ENCODE assay signal across 8 cellular contexts in the genomic region with DNA sequence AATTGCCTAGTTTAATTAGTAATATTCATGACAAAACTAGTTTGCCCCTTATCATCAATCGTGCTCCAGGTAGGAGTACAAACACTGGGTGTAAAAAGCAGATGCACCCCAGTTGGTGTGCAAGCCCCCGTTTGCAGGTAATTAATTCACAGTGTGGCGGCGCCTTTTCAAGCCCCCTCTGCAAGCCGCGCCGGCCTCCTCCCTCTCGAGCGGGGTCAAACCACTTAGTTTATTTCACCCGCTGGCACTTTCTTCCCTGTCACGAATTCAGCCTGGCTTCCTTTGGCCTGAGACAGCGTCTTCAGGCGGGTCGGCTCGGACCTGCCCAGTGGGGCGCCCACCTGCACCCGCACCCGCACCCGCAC.
A peak's percentile ranks its signal among the peaks of the same experiment; 100 is the strongest.
DNase-seq lines count a peak whose midpoint lies in the region; ATAC-seq and TF ChIP-seq lines count a peak whose summit lies in the region.

No MANE protein-coding gene starts in this region.

- H3K4me3 ChIP-seq in RWPE2 (ENCODE audit: severe bottlenecking), result peak overlapping the region; percentile 13
- H3K4me3 ChIP-seq in right cardiac atrium (ENCODE audit: low read length), result peak overlapping the region; percentile 79
- peak overlapping the region; percentile 75 for H3K4me3 ChIP-seq in smooth muscle cell

- H3K4me2 ChIP-seq in smooth muscle cell, result peak overlapping the region; percentile 91

- H3F3A ChIP-seq in smooth muscle cell (ENCODE audit: low read depth), result peaks cover 4% of the 10 kb centered on the region

- DNase-seq in GM20000 (ENCODE audit: low spot score), result peak; percentile 10
- DNase-seq in RWPE2 (ENCODE audit: low spot score), result no peak
- no peak for DNase-seq in right cardiac atrium
- DNase-seq in smooth muscle cell (lab: John Stamatoyannopoulos, UW; ENCODE audit: unreplicated experiment), result no peak
- no peak for DNase-seq in CD1c-positive myeloid dendritic cell (ENCODE audit: extremely low spot score)
- no peak for DNase-seq in HEK293T (ENCODE audit: extremely low spot score)
- no peak for DNase-seq in hippocampal formation (lab: John Stamatoyannopoulos, UW)
- no peak for DNase-seq in hypothalamus (lab: John Stamatoyannopoulos, UW)

- H4K20me1 ChIP-seq in smooth muscle cell (ENCODE audit: low read depth), result no peaks in the 10 kb centered on the region

- CTCF ChIA-PET in HEK293T (lab: Yijun Ruan, JAX), result interaction anchor here (0.8 kb wide), 1 partner anchor 109 kb away, joined by 3 read pairs; no protein-coding TSS in a partner anchor

- 2% methylated on average over 19 of the region's 19 CpGs for WGBS in right cardiac atrium
- WGBS in smooth muscle cell (ENCODE audit: low lambda C conversion rate), result 4% methylated on average over 19 of the region's 19 CpGs

- H3K36me3 ChIP-seq in RWPE2 (ENCODE audit: low read depth) (no peaks in the 10 kb centered on the region), smooth muscle cell (ENCODE audit: low read depth) (no peaks in the 10 kb centered on the region)

- H3K27ac ChIP-seq in RWPE2 (ENCODE audit: poor library complexity, severe bottlenecking), result no peak overlapping the region
- H3K27ac ChIP-seq in right cardiac atrium (ENCODE audit: low read length), result no peak overlapping the region
- H3K27ac ChIP-seq in smooth muscle cell (ENCODE audit: low read depth), result no peak overlapping the region

- H3K9me3 ChIP-seq in RWPE2 (ENCODE audit: severe bottlenecking) (no peaks in the 10 kb centered on the region), right cardiac atrium (ENCODE audit: control insufficient read depth, low read length) (no peaks in the 10 kb centered on the region), smooth muscle cell (replicated peaks; ENCODE audit: low read depth) (no peaks in the 10 kb centered on the region)

- peak overlapping the region; percentile 73 for H3K9ac ChIP-seq in smooth muscle cell (ENCODE audit: low read depth)

- H2AFZ ChIP-seq in smooth muscle cell (ENCODE audit: low read depth), result peak overlapping the region; percentile 86

- intact Hi-C loops in right cardiac atrium (cut with DNase I), result loop anchor here in 1 of 4 donors (10.0 kb wide), 1 partner anchor 62 kb away; no protein-coding TSS in a partner anchor

- ATAC-seq in RWPE2 (ENCODE audit: low read depth) (no peak), right cardiac atrium (no peak)

- peaks cover 68% of the 10 kb centered on the region for H3K27me3 ChIP-seq in RWPE2 (ENCODE audit: insufficient read depth, poor library complexity, severe bottlenecking)
- H3K27me3 ChIP-seq in right cardiac atrium (ENCODE audit: control insufficient read depth, insufficient read depth), result no peaks in the 10 kb centered on the region
- peaks cover 31% of the 10 kb centered on the region for H3K27me3 ChIP-seq in smooth muscle cell (ENCODE audit: low read depth)

- POLR2A ChIA-PET in HEK293T (lab: Yijun Ruan, JAX), result interaction anchor here (1.0 to 1.4 kb wide), 4 partner anchors 8 to 264 kb away, joined by 3 to 4 read pairs (median 3); partner anchors contain the start of gene ZNF397

- no peaks in the 10 kb centered on the region for H3K79me2 ChIP-seq in smooth muscle cell (ENCODE audit: low read depth)

- H3K4me1 ChIP-seq in RWPE2 (ENCODE audit: insufficient read depth, poor library complexity, severe bottlenecking) (peaks cover 16% of the 10 kb centered on the region), right cardiac atrium (ENCODE audit: control insufficient read depth, insufficient read depth, low read length) (no peaks in the 10 kb centered on the region), smooth muscle cell (ENCODE audit: low read depth) (peaks cover 15% of the 10 kb centered on the region)

- TF ChIP-seq CTCF in GM20000 (IDR thresholded peaks at IDR 0.05; ENCODE audit: extremely low read depth, missing control alignments) (no peak), RWPE2 (IDR thresholded peaks at IDR 0.05; ENCODE audit: poor library complexity, severe bottlenecking) (no peak), smooth muscle cell (IDR thresholded peaks at IDR 0.05; ENCODE audit: borderline replicate concordance, insufficient read depth, poor library complexity, severe bottlenecking) (no peak)

TF ChIP-seq in HEK293T, 16 proteins besides CTCF, POLR2A, EP300 and RAD21:
- TF ChIP-seq SP1 (IDR thresholded peaks at IDR 0.05), result no peak
- TF ChIP-seq L3MBTL2 (conservative IDR thresholded peaks at IDR 0.05), result no peak

Comparison
In these comparisons a context has a peak if more than half of its experiments do, and no peak if none do; other contexts are left out.
1. H3K4me3 ChIP-seq: peak in every context shown above with its lines; median percentile 79 in right cardiac atrium; 75 in smooth muscle cell; 13 in RWPE2.